9 cellular contexts compared by ENCODE assay signal in genomic region chr1:11062965-11063401, GRCh38. TPM values are rescaled to one million over a fixed set of nuclear protein-coding genes. Genes with fewer than 3 reads are reported as not detected.
DNase-seq lines count a peak whose midpoint lies in the region; ATAC-seq lines count a peak whose summit lies in the region.
"Had no signal": no experiment of that assay in that cellular context is flagged by ENCODE, and none has a peak within 500 bp of the region (broad histone marks: within the 10 kb centered on the region; RNA-seq: fewer than 3 reads in every experiment).

No MANE protein-coding gene starts in this region.

- ATAC-seq in activated naive CD8-positive, alpha-beta T cell treated with anti-CD3 and anti-CD28 coated beads, Interleukin-2, amount 10 ng/mL, durations not matched to agents 7 days and 5 days (ENCODE audit: low read depth) = no peak
- ATAC-seq in stimulated activated naive CD8-positive, alpha-beta T cell treated with anti-CD3 and anti-CD28 coated beads, Interleukin-15, amount 100 ng/mL, for 72 hours = peak; percentile 56
- ATAC-seq in left cardiac atrium = no peak

- POLR2A ChIA-PET in activated naive CD8-positive, alpha-beta T cell treated with anti-CD3 and anti-CD28 coated beads, Interleukin-2, amount 10 ng/mL, durations not matched to agents 7 days and 5 days (lab: Charles Lee) = interaction anchor here (0.7 to 4.2 kb wide), 3 partner anchors 7 to 50 kb away, joined by 4 to 28 read pairs (median 4); no protein-coding TSS in a partner anchor

- H3K9me3 Mint-ChIP-seq in activated naive CD8-positive, alpha-beta T cell treated with anti-CD3 and anti-CD28 coated beads, Interleukin-2, amount 10 ng/mL, durations not matched to agents 7 days and 5 days = no peaks in the 10 kb centered on the region
- no peaks in the 10 kb centered on the region for H3K9me3 Mint-ChIP-seq in stimulated activated naive CD8-positive, alpha-beta T cell treated with anti-CD3 and anti-CD28 coated beads, Interleukin-15, amount 100 ng/mL, for 72 hours

- intact Hi-C loops in left cardiac atrium (cut with DNase I) = no loop called here

- H3K36me3 Mint-ChIP-seq in activated naive CD8-positive, alpha-beta T cell treated with anti-CD3 and anti-CD28 coated beads, Interleukin-2, amount 10 ng/mL, durations not matched to agents 7 days and 5 days = peaks cover 19% of the 10 kb centered on the region

- H3K27me3 Mint-ChIP-seq in activated naive CD8-positive, alpha-beta T cell treated with anti-CD3 and anti-CD28 coated beads, Interleukin-2, amount 10 ng/mL, durations not matched to agents 7 days and 5 days = no peaks in the 10 kb centered on the region
- no peaks in the 10 kb centered on the region for H3K27me3 Mint-ChIP-seq in stimulated activated naive CD8-positive, alpha-beta T cell treated with anti-CD3 and anti-CD28 coated beads, Interleukin-15, amount 100 ng/mL, for 72 hours

- H3K27ac Mint-ChIP-seq in activated naive CD8-positive, alpha-beta T cell treated with anti-CD3 and anti-CD28 coated beads, Interleukin-2, amount 10 ng/mL, durations not matched to agents 7 days and 5 days = peak overlapping the region; percentile 94
- peak overlapping the region; percentile 43 to 71 for H3K27ac Mint-ChIP-seq in stimulated activated naive CD8-positive, alpha-beta T cell treated with anti-CD3 and anti-CD28 coated beads, Interleukin-15, amount 100 ng/mL, for 72 hours

- H3K4me1 Mint-ChIP-seq in activated naive CD8-positive, alpha-beta T cell treated with anti-CD3 and anti-CD28 coated beads, Interleukin-2, amount 10 ng/mL, durations not matched to agents 7 days and 5 days = peaks cover 31% of the 10 kb centered on the region
- peaks cover 49% of the 10 kb centered on the region for H3K4me1 Mint-ChIP-seq in stimulated activated naive CD8-positive, alpha-beta T cell treated with anti-CD3 and anti-CD28 coated beads, Interleukin-15, amount 100 ng/mL, for 72 hours

- peak overlapping the region; percentile 56 for H3K4me3 Mint-ChIP-seq in activated naive CD8-positive, alpha-beta T cell treated with anti-CD3 and anti-CD28 coated beads, Interleukin-2, amount 10 ng/mL, durations not matched to agents 7 days and 5 days
- peak overlapping the region; percentile 53 to 58 for H3K4me3 Mint-ChIP-seq in stimulated activated naive CD8-positive, alpha-beta T cell treated with anti-CD3 and anti-CD28 coated beads, Interleukin-15, amount 100 ng/mL, for 72 hours

- peak; percentile 45 for DNase-seq in activated naive CD4-positive, alpha-beta T cell treated with Interleukin-2 at 50 U/mL for 16 hours
- no peak for DNase-seq in activated naive CD4-positive, alpha-beta T cell (lab: John Stamatoyannopoulos, UW)
- peak; percentile 74 for DNase-seq in NCI-H1105 treated with DMSO at 0.1 percent for 48 hours (lab: John Stamatoyannopoulos, UW)
- DNase-seq in activated naive CD8-positive, alpha-beta T cell treated with anti-CD3 and anti-CD28 coated beads, Interleukin-2, amount 10 ng/mL, durations not matched to agents 7 days and 5 days = no peak
- DNase-seq in stimulated activated naive CD8-positive, alpha-beta T cell treated with anti-CD3 and anti-CD28 coated beads, Interleukin-15, amount 100 ng/mL, for 72 hours = peak; percentile 58 to 77
- no peak for DNase-seq in globus pallidus (ENCODE audit: low spot score)
- DNase-seq in left cardiac atrium = no peak
- no peak for DNase-seq in stimulated activated CD4-positive, alpha-beta T cell treated with anti-CD3 and anti-CD28 coated beads, Interleukin-12 subunit alpha, Interleukin-12 subunit beta, amount 100 ng/mL, for 4 hours
- DNase-seq: DND-41 had no signal

RNA-seq across cellular contexts. Expression of gene SRM, which starts 3.2 kb away (rescaled TPM):
- total RNA-seq in activated naive CD8-positive, alpha-beta T cell treated with anti-CD3 and anti-CD28 coated beads, Interleukin-2, amount 10 ng/mL, durations not matched to agents 7 days and 5 days = 10 to 100 TPM; 72.3 to 85.0 TPM
- 10 to 100 TPM; 56.0 to 82.0 TPM for total RNA-seq in left cardiac atrium

RNA-seq across cellular contexts. Expression of gene MASP2, which starts 15.9 kb away (rescaled TPM):
- total RNA-seq in activated naive CD8-positive, alpha-beta T cell treated with anti-CD3 and anti-CD28 coated beads, Interleukin-2, amount 10 ng/mL, durations not matched to agents 7 days and 5 days = not detected
- total RNA-seq in left cardiac atrium = not detected

RNA-seq across cellular contexts. Expression of gene EXOSC10, which starts 36.7 kb away (rescaled TPM):
- 10 to 100 TPM; 89.1 to 92.8 TPM for total RNA-seq in activated naive CD8-positive, alpha-beta T cell treated with anti-CD3 and anti-CD28 coated beads, Interleukin-2, amount 10 ng/mL, durations not matched to agents 7 days and 5 days
- total RNA-seq in left cardiac atrium = 10 to 100 TPM; 19.8 to 26.6 TPM

RNA-seq across cellular contexts. Expression of gene TARDBP, which starts 50.5 kb away (rescaled TPM):
- 100 to 1,000 TPM; 166 to 174 TPM for total RNA-seq in activated naive CD8-positive, alpha-beta T cell treated with anti-CD3 and anti-CD28 coated beads, Interleukin-2, amount 10 ng/mL, durations not matched to agents 7 days and 5 days
- 100 to 1,000 TPM; 102 to 119 TPM for total RNA-seq in left cardiac atrium

Comparison
In these comparisons a context has a peak if more than half of its experiments do, and no peak if none do; other contexts are left out.
1. DNase-seq: peak in activated naive CD4-positive, alpha-beta T cell treated with Interleukin-2 at 50 U/mL for 16 hours (single experiment), NCI-H1105 treated with DMSO at 0.1 percent for 48 hours (single experiment) and stimulated activated naive CD8-positive, alpha-beta T cell treated with anti-CD3 and anti-CD28 coated beads, Interleukin-15, amount 100 ng/mL, for 72 hours (2 of 2); none in activated naive CD4-positive, alpha-beta T cell (0 of 4), activated naive CD8-positive, alpha-beta T cell treated with anti-CD3 and anti-CD28 coated beads, Interleukin-2, amount 10 ng/mL, durations not matched to agents 7 days and 5 days (single experiment), globus pallidus (single experiment), left cardiac atrium (single experiment) and stimulated activated CD4-positive, alpha-beta T cell treated with anti-CD3 and anti-CD28 coated beads, Interleukin-12 subunit alpha, Interleukin-12 subunit beta, amount 100 ng/mL, for 4 hours (single experiment).